In the genomic region with DNA sequence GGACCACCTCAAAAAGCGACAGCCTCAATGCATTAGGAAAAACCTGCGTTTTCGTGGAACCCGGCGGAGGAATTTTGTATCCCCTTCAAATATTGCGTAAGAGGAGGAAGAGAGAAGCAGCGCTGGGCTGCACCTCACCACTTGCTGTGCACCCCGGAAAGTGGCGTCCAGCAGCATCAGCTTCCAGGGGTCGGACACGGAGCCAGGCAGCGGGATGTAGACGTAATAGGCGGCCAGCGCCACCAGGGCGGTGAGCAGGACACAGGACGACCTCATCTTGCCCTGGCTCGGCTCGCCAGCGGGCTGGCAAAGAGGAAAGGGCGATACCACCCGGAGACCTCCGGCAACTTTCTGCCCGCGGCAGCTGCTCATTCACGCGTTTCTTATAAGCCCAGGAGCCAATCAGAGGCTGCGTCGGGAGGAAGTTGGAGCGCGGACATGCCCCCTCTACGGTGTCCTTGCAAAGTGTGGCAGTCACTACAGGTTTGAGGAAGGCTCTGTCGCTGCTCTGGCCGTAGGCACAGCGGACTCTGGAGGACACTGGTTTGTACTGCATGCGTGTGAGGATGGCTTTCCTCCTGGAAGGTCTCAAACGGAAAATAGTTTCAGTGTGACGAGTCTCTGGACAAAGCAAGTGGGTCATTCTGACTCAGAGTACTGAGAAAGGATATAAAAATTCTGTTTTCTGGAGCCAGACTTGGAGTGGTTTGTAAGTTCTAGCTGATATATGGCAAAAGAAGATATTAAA, we compare ENCODE assay signal across 1 cellular context.
TF ChIP-seq lines count a peak whose summit lies in the region.

A gene with protein sequence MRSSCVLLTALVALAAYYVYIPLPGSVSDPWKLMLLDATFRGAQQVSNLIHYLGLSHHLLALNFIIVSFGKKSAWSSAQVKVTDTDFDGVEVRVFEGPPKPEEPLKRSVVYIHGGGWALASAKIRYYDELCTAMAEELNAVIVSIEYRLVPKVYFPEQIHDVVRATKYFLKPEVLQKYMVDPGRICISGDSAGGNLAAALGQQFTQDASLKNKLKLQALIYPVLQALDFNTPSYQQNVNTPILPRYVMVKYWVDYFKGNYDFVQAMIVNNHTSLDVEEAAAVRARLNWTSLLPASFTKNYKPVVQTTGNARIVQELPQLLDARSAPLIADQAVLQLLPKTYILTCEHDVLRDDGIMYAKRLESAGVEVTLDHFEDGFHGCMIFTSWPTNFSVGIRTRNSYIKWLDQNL (minus strand): TSS at position 359 of the 748 bp plus-strand sequence. CDS start 83 bp downstream, at position 276.

TF ChIP-seq in HepG2, 621 proteins besides CTCF, POLR2A, EP300 and RAD21 (continued from another document and continues in another):
- TF ChIP-seq, protein P1, sequence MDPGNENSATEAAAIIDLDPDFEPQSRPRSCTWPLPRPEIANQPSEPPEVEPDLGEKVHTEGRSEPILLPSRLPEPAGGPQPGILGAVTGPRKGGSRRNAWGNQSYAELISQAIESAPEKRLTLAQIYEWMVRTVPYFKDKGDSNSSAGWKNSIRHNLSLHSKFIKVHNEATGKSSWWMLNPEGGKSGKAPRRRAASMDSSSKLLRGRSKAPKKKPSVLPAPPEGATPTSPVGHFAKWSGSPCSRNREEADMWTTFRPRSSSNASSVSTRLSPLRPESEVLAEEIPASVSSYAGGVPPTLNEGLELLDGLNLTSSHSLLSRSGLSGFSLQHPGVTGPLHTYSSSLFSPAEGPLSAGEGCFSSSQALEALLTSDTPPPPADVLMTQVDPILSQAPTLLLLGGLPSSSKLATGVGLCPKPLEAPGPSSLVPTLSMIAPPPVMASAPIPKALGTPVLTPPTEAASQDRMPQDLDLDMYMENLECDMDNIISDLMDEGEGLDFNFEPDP (CRISPR knock-in tag; conservative IDR thresholded peaks at IDR 0.05) = no peak
- no peak; the same call in 1 of the 2 replicates for TF ChIP-seq ZSCAN9 (CRISPR knock-in tag; IDR thresholded peaks at IDR 0.05; ENCODE audit: borderline replicate concordance)
- TF ChIP-seq, protein P2, sequence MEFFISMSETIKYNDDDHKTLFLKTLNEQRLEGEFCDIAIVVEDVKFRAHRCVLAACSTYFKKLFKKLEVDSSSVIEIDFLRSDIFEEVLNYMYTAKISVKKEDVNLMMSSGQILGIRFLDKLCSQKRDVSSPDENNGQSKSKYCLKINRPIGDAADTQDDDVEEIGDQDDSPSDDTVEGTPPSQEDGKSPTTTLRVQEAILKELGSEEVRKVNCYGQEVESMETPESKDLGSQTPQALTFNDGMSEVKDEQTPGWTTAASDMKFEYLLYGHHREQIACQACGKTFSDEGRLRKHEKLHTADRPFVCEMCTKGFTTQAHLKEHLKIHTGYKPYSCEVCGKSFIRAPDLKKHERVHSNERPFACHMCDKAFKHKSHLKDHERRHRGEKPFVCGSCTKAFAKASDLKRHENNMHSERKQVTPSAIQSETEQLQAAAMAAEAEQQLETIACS (CRISPR knock-in tag; IDR thresholded peaks at IDR 0.05) = no peak
- TF ChIP-seq MXD4 (CRISPR knock-in tag; IDR thresholded peaks at IDR 0.05) = peak; percentile 72; the same call in 1 of the 2 replicates
- TF ChIP-seq KLF9 (CRISPR knock-in tag; IDR thresholded peaks at IDR 0.05; ENCODE audit: low read depth) = 0 out of 2 replicates have a peak, but pooled peaks have one; percentile 80
- TF ChIP-seq NCOR1 (IDR thresholded peaks at IDR 0.05; ENCODE audit: borderline replicate concordance, low read length) = no peak; the same call in 1 of the 2 replicates
- no peak for TF ChIP-seq NONO (IDR thresholded peaks at IDR 0.05)
- TF ChIP-seq NONO (CRISPR knock-in tag; conservative IDR thresholded peaks at IDR 0.05) = peak; percentile 59; the same call in 1 of the 2 replicates
- 0 out of 2 replicates have a peak, but pooled peaks have one; percentile 13 for TF ChIP-seq ZNF589 (CRISPR knock-in tag; conservative IDR thresholded peaks at IDR 0.05)
- TF ChIP-seq, protein P3, sequence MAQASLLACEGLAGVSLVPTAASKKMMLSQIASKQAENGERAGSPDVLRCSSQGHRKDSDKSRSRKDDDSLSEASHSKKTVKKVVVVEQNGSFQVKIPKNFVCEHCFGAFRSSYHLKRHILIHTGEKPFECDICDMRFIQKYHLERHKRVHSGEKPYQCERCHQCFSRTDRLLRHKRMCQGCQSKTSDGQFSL (CRISPR knock-in tag; IDR thresholded peaks at IDR 0.05) = no peak
- 0 out of 2 replicates have a peak, but pooled peaks have one; percentile 42 for TF ChIP-seq RCOR2 (CRISPR knock-in tag; IDR thresholded peaks at IDR 0.05)
- TF ChIP-seq ERF (CRISPR knock-in tag; IDR thresholded peaks at IDR 0.05) = peak; percentile 55; the same call in 1 of the 2 replicates
- no peak for TF ChIP-seq ZNF549 (CRISPR knock-in tag; IDR thresholded peaks at IDR 0.05)
- no peak for TF ChIP-seq ZNF256 (CRISPR knock-in tag; conservative IDR thresholded peaks at IDR 0.05)
- peak; percentile 46; the same call in 1 of the 2 replicates for TF ChIP-seq RXRB (CRISPR knock-in tag; IDR thresholded peaks at IDR 0.05; ENCODE audit: borderline replicate concordance)
- TF ChIP-seq IRF2 (CRISPR knock-in tag; IDR thresholded peaks at IDR 0.05) = peak; percentile 66; the same call in 1 of the 2 replicates
- peak; percentile 78 for TF ChIP-seq HDAC2 (CRISPR knock-in tag; IDR thresholded peaks at IDR 0.05)
- TF ChIP-seq, protein P4, sequence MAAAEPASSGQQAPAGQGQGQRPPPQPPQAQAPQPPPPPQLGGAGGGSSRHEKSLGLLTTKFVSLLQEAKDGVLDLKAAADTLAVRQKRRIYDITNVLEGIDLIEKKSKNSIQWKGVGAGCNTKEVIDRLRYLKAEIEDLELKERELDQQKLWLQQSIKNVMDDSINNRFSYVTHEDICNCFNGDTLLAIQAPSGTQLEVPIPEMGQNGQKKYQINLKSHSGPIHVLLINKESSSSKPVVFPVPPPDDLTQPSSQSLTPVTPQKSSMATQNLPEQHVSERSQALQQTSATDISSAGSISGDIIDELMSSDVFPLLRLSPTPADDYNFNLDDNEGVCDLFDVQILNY (CRISPR knock-in tag; conservative IDR thresholded peaks at IDR 0.05) = no peak; the same call in 1 of the 2 replicates
- TF ChIP-seq, protein P5, sequence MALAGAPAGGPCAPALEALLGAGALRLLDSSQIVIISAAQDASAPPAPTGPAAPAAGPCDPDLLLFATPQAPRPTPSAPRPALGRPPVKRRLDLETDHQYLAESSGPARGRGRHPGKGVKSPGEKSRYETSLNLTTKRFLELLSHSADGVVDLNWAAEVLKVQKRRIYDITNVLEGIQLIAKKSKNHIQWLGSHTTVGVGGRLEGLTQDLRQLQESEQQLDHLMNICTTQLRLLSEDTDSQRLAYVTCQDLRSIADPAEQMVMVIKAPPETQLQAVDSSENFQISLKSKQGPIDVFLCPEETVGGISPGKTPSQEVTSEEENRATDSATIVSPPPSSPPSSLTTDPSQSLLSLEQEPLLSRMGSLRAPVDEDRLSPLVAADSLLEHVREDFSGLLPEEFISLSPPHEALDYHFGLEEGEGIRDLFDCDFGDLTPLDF (CRISPR knock-in tag; IDR thresholded peaks at IDR 0.05) = no peak
- peak; percentile 52; the same call in 1 of the 2 replicates for TF ChIP-seq ZFP90 (CRISPR knock-in tag; IDR thresholded peaks at IDR 0.05; ENCODE audit: borderline replicate concordance)
- no peak for TF ChIP-seq ZNF367 (CRISPR knock-in tag; IDR thresholded peaks at IDR 0.05; ENCODE audit: borderline replicate concordance)
- TF ChIP-seq ZNF772 (CRISPR knock-in tag; IDR thresholded peaks at IDR 0.05) = peak; percentile 51; the same call in 1 of the 2 replicates
- TF ChIP-seq CCDC6 (CRISPR knock-in tag; IDR thresholded peaks at IDR 0.05) = no peak
- 0 out of 2 replicates have a peak, but pooled peaks have one; percentile 40 for TF ChIP-seq ZFP37 (CRISPR knock-in tag; IDR thresholded peaks at IDR 0.05; ENCODE audit: borderline replicate concordance)
- no peak for TF ChIP-seq ZNF121 (CRISPR knock-in tag; IDR thresholded peaks at IDR 0.05)
- TF ChIP-seq TAF1 (CRISPR knock-in tag; IDR thresholded peaks at IDR 0.05) = peak; percentile 85
- TF ChIP-seq ZNF746 (CRISPR knock-in tag; IDR thresholded peaks at IDR 0.05) = no peak
- TF ChIP-seq MAZ (IDR thresholded peaks at IDR 0.05; ENCODE audit: borderline replicate concordance, low read depth, low read length) = peak; percentile 55
- TF ChIP-seq MAZ (CRISPR knock-in tag; IDR thresholded peaks at IDR 0.05; ENCODE audit: low read depth) = peak; percentile 73; the same call in 1 of the 2 replicates
- TF ChIP-seq ZNF788 (CRISPR knock-in tag; IDR thresholded peaks at IDR 0.05; ENCODE audit: borderline replicate concordance) = peak; percentile 76; the same call in 1 of the 2 replicates
- TF ChIP-seq TBL1XR1 (IDR thresholded peaks at IDR 0.05; ENCODE audit: borderline replicate concordance, low read length, partially characterized antibody) = no peak
- TF ChIP-seq U2AF1 (optimal IDR thresholded peaks at IDR 0.05; ENCODE audit: low read depth, low read length) = no peak
- no peak for TF ChIP-seq ZBTB8A (CRISPR knock-in tag; IDR thresholded peaks at IDR 0.05; ENCODE audit: borderline replicate concordance, low read depth)
- TF ChIP-seq FOXC1 (CRISPR knock-in tag; IDR thresholded peaks at IDR 0.05; ENCODE audit: borderline replicate concordance) = peak; percentile 78; the same call in 1 of the 2 replicates
- TF ChIP-seq ZBTB20 (CRISPR knock-in tag; IDR thresholded peaks at IDR 0.05; ENCODE audit: borderline replicate concordance, low read depth) = peak; percentile 24; the same call in 1 of the 2 replicates
- TF ChIP-seq KDM3A (CRISPR knock-in tag; IDR thresholded peaks at IDR 0.05; ENCODE audit: low read depth) = peak; percentile 82
- no peak for TF ChIP-seq ZNF12 (CRISPR knock-in tag; IDR thresholded peaks at IDR 0.05)
- TF ChIP-seq ZNF768 (CRISPR knock-in tag; IDR thresholded peaks at IDR 0.05) = peak; percentile 90
- TF ChIP-seq EHMT2 (IDR thresholded peaks at IDR 0.05; ENCODE audit: borderline replicate concordance, low read depth, low read length) = no peak
- no peak for TF ChIP-seq PAF1 (CRISPR knock-in tag; IDR thresholded peaks at IDR 0.05)
- TF ChIP-seq TEAD3 (CRISPR knock-in tag; optimal IDR thresholded peaks at IDR 0.05; ENCODE audit: borderline replicate concordance) = peak; percentile 55
- TF ChIP-seq MTA3 (CRISPR knock-in tag; IDR thresholded peaks at IDR 0.05) = no peak
- TF ChIP-seq TCF7 (IDR thresholded peaks at IDR 0.05; ENCODE audit: low read depth) = no peak
- TF ChIP-seq, protein P6, sequence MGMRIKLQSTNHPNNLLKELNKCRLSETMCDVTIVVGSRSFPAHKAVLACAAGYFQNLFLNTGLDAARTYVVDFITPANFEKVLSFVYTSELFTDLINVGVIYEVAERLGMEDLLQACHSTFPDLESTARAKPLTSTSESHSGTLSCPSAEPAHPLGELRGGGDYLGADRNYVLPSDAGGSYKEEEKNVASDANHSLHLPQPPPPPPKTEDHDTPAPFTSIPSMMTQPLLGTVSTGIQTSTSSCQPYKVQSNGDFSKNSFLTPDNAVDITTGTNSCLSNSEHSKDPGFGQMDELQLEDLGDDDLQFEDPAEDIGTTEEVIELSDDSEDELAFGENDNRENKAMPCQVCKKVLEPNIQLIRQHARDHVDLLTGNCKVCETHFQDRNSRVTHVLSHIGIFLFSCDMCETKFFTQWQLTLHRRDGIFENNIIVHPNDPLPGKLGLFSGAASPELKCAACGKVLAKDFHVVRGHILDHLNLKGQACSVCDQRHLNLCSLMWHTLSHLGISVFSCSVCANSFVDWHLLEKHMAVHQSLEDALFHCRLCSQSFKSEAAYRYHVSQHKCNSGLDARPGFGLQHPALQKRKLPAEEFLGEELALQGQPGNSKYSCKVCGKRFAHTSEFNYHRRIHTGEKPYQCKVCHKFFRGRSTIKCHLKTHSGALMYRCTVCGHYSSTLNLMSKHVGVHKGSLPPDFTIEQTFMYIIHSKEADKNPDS (CRISPR knock-in tag; IDR thresholded peaks at IDR 0.05) = 0 out of 2 replicates have a peak, but pooled peaks have one; percentile 23
- TF ChIP-seq ZNF343 (CRISPR knock-in tag; IDR thresholded peaks at IDR 0.05) = no peak
- peak; percentile 85 for TF ChIP-seq POLR2AphosphoS5 (IDR thresholded peaks at IDR 0.05; ENCODE audit: low read depth, low read length)
- no peak for TF ChIP-seq GZF1 (CRISPR knock-in tag; IDR thresholded peaks at IDR 0.05)
- TF ChIP-seq, protein P7, sequence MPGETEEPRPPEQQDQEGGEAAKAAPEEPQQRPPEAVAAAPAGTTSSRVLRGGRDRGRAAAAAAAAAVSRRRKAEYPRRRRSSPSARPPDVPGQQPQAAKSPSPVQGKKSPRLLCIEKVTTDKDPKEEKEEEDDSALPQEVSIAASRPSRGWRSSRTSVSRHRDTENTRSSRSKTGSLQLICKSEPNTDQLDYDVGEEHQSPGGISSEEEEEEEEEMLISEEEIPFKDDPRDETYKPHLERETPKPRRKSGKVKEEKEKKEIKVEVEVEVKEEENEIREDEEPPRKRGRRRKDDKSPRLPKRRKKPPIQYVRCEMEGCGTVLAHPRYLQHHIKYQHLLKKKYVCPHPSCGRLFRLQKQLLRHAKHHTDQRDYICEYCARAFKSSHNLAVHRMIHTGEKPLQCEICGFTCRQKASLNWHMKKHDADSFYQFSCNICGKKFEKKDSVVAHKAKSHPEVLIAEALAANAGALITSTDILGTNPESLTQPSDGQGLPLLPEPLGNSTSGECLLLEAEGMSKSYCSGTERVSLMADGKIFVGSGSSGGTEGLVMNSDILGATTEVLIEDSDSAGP (CRISPR knock-in tag; IDR thresholded peaks at IDR 0.05; ENCODE audit: borderline replicate concordance) = peak; percentile 90
- TF ChIP-seq, protein P8, sequence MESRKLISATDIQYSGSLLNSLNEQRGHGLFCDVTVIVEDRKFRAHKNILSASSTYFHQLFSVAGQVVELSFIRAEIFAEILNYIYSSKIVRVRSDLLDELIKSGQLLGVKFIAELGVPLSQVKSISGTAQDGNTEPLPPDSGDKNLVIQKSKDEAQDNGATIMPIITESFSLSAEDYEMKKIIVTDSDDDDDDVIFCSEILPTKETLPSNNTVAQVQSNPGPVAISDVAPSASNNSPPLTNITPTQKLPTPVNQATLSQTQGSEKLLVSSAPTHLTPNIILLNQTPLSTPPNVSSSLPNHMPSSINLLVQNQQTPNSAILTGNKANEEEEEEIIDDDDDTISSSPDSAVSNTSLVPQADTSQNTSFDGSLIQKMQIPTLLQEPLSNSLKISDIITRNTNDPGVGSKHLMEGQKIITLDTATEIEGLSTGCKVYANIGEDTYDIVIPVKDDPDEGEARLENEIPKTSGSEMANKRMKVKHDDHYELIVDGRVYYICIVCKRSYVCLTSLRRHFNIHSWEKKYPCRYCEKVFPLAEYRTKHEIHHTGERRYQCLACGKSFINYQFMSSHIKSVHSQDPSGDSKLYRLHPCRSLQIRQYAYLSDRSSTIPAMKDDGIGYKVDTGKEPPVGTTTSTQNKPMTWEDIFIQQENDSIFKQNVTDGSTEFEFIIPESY (CRISPR knock-in tag; IDR thresholded peaks at IDR 0.05) = no peak; the same call in 1 of the 2 replicates
- TF ChIP-seq ZC3H13 (CRISPR knock-in tag; IDR thresholded peaks at IDR 0.05) = no peak
- no peak; the same call in 1 of the 2 replicates for TF ChIP-seq ZNF225 (CRISPR knock-in tag; IDR thresholded peaks at IDR 0.05)
- no peak for TF ChIP-seq ZNF678 (CRISPR knock-in tag; IDR thresholded peaks at IDR 0.05)
- no peak for TF ChIP-seq SUZ12 (IDR thresholded peaks at IDR 0.05; ENCODE audit: low read depth, low read length)
- TF ChIP-seq TARDBP (CRISPR knock-in tag; IDR thresholded peaks at IDR 0.05) = peak; percentile 69
- no peak for TF ChIP-seq CHD4 (IDR thresholded peaks at IDR 0.05; ENCODE audit: borderline replicate concordance, low read length)
